ENCODE assay signal across 1 cellular context in the genomic region with DNA sequence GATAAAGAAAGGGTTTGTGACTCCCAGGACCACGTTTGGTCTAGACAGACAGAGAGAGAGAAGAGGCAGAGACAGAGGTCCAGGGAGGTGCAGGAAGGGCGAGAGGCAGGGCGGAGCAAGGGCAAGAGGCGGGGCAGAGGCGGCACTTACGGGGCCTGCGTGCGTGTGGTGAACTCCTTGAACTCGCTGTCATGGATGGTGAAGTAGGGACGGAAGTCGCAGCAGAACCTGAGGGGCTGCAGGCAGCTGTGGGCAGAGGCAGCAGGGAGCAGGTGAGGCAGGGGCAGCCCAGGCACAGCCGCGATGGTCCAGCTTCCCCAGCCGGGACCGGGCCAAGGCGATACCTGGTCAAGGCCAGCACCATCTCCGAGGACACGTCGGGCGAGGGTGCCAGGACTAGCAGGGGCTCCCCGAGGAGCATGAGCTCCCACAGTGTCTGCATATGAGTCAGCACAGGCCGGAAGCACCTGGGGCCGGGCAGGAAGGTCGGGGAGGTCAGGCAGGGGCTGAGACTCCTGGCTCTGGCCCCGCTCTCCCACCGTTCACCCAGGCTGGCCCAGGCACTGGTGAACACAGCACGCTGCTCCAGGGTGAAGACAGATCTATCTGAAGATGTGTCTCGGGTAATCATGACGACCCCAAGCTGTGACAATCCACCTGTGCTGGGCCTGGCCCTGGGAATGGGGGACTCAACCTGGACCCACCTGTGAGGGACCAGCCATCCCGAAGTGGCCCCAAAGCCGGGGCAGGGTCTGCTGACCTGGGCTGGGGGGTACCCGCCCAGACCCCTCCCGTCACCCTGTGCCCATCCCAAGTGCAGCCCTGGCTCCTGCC.
TF ChIP-seq lines count a peak whose summit lies in the region.

No MANE protein-coding gene starts in this region.

TF ChIP-seq in K562, 482 proteins besides CTCF, POLR2A, EP300 and RAD21 (continues in another document):
- TF ChIP-seq TAF1 (IDR thresholded peaks at IDR 0.05; ENCODE audit: control insufficient read depth, extremely low read depth, insufficient read depth, low read length, severe bottlenecking) (peak; percentile 15), POLR2AphosphoS2 (IDR thresholded peaks at IDR 0.05; ENCODE audit: low read length) (no peak), HDAC1 (IDR thresholded peaks at IDR 0.05) (0 out of 4 replicates have a peak, but pooled peaks of 1 of the 2 experiments have one; percentile 20), BHLHE40 (IDR thresholded peaks at IDR 0.05; ENCODE audit: low read length) (no peak), ESRRA (IDR thresholded peaks at IDR 0.05; ENCODE audit: borderline replicate concordance, low read depth) (peak; percentile 48), ETV5 (CRISPR knock-in tag; IDR thresholded peaks at IDR 0.05; ENCODE audit: low read depth) (0 out of 2 replicates have a peak, but pooled peaks have one; percentile 31), ZNF785 (CRISPR knock-in tag; IDR thresholded peaks at IDR 0.05) (no peak), PHF8 (IDR thresholded peaks at IDR 0.05; ENCODE audit: borderline replicate concordance, low read length) (peak; percentile 34; the same call in 1 of the 2 replicates), CREB3L1 (IDR thresholded peaks at IDR 0.05; ENCODE audit: borderline replicate concordance, low read depth) (no peak), ZNF57 (CRISPR knock-in tag; IDR thresholded peaks at IDR 0.05) (no peak), CUX1 (CRISPR knock-in tag; IDR thresholded peaks at IDR 0.05) (no peak), TCF3 (CRISPR knock-in tag; IDR thresholded peaks at IDR 0.05) (peak; percentile 44; the same call in 1 of the 2 replicates), NRF1 (conservative IDR thresholded peaks at IDR 0.05 in 1 of 2, IDR thresholded peaks at IDR 0.05 in 1 of 2) (peak; percentile 80 to 84), CBFA2T2 (conservative IDR thresholded peaks at IDR 0.05) (0 out of 2 replicates have a peak, but pooled peaks have one; percentile 11), RBFOX2 (IDR thresholded peaks at IDR 0.05; ENCODE audit: low read depth, low read length) (peak; percentile 58), L3MBTL2 (IDR thresholded peaks at IDR 0.05) (0 out of 2 replicates have a peak, but pooled peaks have one; percentile 18), ZBTB2 (IDR thresholded peaks at IDR 0.05) (no peak), RBBP5 (IDR thresholded peaks at IDR 0.05; ENCODE audit: borderline replicate concordance, insufficient read depth, low read length, poor library complexity, severe bottlenecking) (no peak), MNT (conservative IDR thresholded peaks at IDR 0.05) (peak in 1 of 2 experiments; percentile 43; a peak in 1 of 4 replicates), ZKSCAN1 (IDR thresholded peaks at IDR 0.05; ENCODE audit: low read depth, low read length) (no peak), CBFA2T3 (IDR thresholded peaks at IDR 0.05) (peak; percentile 60), YY1 (IDR thresholded peaks at IDR 0.05; ENCODE audit: borderline replicate concordance in 1 of 3, control insufficient read depth in 1 of 3, extremely low read depth in 1 of 3, insufficient read depth in 3 of 3, insufficient read length in 1 of 3, insufficient replicate concordance in 2 of 3, low read depth in 1 of 3, low read length in 2 of 3) (peak in 1 of 3 experiments; percentile 36), SMAD4 (CRISPR knock-in tag; conservative IDR thresholded peaks at IDR 0.05) (peak; percentile 73; the same call in 1 of the 2 replicates), CCAR2 (IDR thresholded peaks at IDR 0.05; ENCODE audit: low read depth, low read length) (no peak), HNRNPLL (IDR thresholded peaks at IDR 0.05; ENCODE audit: low read depth, low read length, poor library complexity, severe bottlenecking) (peak; percentile 56), ZNF609 (CRISPR knock-in tag; IDR thresholded peaks at IDR 0.05; ENCODE audit: borderline replicate concordance) (no peak)
- TF ChIP-seq, protein P1, sequence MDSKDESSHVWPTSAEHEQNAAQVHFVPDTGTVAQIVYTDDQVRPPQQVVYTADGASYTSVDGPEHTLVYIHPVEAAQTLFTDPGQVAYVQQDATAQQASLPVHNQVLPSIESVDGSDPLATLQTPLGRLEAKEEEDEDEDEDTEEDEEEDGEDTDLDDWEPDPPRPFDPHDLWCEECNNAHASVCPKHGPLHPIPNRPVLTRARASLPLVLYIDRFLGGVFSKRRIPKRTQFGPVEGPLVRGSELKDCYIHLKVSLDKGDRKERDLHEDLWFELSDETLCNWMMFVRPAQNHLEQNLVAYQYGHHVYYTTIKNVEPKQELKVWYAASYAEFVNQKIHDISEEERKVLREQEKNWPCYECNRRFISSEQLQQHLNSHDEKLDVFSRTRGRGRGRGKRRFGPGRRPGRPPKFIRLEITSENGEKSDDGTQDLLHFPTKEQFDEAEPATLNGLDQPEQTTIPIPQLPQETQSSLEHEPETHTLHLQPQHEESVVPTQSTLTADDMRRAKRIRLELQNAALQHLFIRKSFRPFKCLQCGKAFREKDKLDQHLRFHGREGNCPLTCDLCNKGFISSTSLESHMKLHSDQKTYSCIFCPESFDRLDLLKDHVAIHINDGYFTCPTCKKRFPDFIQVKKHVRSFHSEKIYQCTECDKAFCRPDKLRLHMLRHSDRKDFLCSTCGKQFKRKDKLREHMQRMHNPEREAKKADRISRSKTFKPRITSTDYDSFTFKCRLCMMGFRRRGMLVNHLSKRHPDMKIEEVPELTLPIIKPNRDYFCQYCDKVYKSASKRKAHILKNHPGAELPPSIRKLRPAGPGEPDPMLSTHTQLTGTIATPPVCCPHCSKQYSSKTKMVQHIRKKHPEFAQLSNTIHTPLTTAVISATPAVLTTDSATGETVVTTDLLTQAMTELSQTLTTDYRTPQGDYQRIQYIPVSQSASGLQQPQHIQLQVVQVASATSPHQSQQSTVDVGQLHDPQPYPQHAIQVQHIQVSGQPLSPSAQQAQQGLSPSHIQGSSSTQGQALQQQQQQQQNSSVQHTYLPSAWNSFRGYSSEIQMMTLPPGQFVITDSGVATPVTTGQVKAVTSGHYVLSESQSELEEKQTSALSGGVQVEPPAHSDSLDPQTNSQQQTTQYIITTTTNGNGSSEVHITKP (IDR thresholded peaks at IDR 0.05; ENCODE audit: partially characterized antibody), result peak; percentile 5
- TF ChIP-seq, protein P2, sequence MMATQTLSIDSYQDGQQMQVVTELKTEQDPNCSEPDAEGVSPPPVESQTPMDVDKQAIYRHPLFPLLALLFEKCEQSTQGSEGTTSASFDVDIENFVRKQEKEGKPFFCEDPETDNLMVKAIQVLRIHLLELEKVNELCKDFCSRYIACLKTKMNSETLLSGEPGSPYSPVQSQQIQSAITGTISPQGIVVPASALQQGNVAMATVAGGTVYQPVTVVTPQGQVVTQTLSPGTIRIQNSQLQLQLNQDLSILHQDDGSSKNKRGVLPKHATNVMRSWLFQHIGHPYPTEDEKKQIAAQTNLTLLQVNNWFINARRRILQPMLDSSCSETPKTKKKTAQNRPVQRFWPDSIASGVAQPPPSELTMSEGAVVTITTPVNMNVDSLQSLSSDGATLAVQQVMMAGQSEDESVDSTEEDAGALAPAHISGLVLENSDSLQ (IDR thresholded peaks at IDR 0.05), result peak; percentile 29; the same call in 1 of the 2 replicates
- TF ChIP-seq, protein P3, sequence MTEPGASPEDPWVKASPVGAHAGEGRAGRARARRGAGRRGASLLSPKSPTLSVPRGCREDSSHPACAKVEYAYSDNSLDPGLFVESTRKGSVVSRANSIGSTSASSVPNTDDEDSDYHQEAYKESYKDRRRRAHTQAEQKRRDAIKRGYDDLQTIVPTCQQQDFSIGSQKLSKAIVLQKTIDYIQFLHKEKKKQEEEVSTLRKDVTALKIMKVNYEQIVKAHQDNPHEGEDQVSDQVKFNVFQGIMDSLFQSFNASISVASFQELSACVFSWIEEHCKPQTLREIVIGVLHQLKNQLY (CRISPR knock-in tag; conservative IDR thresholded peaks at IDR 0.05), result no peak
